Comparison of ENCODE assay signal across 1 cellular context in the genomic region with DNA sequence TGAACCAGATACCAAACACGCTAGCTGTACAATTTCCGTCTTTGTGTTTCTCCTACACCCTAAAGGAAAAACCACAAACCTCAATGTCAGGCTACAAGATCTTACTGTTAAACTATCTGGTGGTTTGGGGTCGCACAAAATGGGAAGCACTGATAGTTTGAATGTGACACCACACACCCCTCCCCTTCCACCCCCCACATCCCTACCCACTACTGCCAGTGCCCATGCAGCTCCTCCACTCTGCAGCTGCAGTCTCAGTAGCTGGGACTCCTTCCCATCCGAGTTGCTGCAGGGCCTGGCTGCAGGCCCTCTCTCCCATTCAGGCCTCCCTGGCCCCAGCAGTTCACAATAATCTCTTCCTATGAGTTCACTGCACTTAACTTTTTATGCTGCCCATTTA.
TF ChIP-seq lines count a peak whose summit lies in the region.

No MANE protein-coding gene starts in this region.

TF ChIP-seq in GM12878, 131 proteins besides CTCF, POLR2A, EP300 and RAD21 (continued from another document):
- TF ChIP-seq RELB (IDR thresholded peaks at IDR 0.05; ENCODE audit: low read depth): no peak
- TF ChIP-seq SMC3 (IDR thresholded peaks at IDR 0.05; ENCODE audit: borderline replicate concordance, low read length): no peak
- no peak for TF ChIP-seq RBBP5 (conservative IDR thresholded peaks at IDR 0.05)
- no peak for TF ChIP-seq TCF7 (IDR thresholded peaks at IDR 0.05; ENCODE audit: borderline replicate concordance)
